ENCODE assay signal across 1 cellular context in the genomic region with DNA sequence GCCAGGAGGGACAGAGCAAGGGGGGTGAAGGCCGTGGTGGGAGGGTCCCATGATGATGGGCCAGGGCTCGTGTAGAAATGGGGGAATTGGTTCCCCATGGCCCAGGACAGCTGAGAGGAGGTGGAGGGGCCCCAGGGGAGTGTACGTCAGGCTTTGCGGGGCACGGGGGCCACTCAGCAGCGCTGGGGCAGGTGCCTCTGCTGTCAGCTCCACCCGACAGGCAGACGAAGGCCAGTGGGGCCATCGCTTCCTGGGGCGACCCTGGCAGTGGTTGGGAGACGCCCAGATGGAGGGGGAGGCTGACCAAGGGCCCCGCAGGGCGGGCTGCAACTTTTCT.
TF ChIP-seq lines count a peak whose summit lies in the region.

No MANE protein-coding gene starts in this region.

TF ChIP-seq in IMR-90, 13 proteins besides CTCF, POLR2A, EP300 and RAD21:
- TF ChIP-seq CHD1 (IDR thresholded peaks at IDR 0.05; ENCODE audit: low read depth, low read length) (no peak), MAFK (IDR thresholded peaks at IDR 0.05; ENCODE audit: low read depth, low read length) (no peak), CEBPB (IDR thresholded peaks at IDR 0.05; ENCODE audit: low read depth, low read length) (no peak), SMC3 (IDR thresholded peaks at IDR 0.05; ENCODE audit: low read depth, low read length) (no peak), BHLHE40 (IDR thresholded peaks at IDR 0.05; ENCODE audit: low read depth, low read length) (no peak), FOS (IDR thresholded peaks at IDR 0.05; ENCODE audit: low read depth, low read length) (no peak), MAZ (IDR thresholded peaks at IDR 0.05; ENCODE audit: borderline replicate concordance, low read depth, low read length) (no peak), MXI1 (IDR thresholded peaks at IDR 0.05; ENCODE audit: borderline replicate concordance, low read depth, low read length) (no peak), NFE2L2 (IDR thresholded peaks at IDR 0.05; ENCODE audit: low read depth, low read length) (no peak), RCOR1 (IDR thresholded peaks at IDR 0.05; ENCODE audit: insufficient replicate concordance, low read length) (no peak), RFX5 (IDR thresholded peaks at IDR 0.05; ENCODE audit: low read depth, low read length) (no peak)
- TF ChIP-seq, protein P1, sequence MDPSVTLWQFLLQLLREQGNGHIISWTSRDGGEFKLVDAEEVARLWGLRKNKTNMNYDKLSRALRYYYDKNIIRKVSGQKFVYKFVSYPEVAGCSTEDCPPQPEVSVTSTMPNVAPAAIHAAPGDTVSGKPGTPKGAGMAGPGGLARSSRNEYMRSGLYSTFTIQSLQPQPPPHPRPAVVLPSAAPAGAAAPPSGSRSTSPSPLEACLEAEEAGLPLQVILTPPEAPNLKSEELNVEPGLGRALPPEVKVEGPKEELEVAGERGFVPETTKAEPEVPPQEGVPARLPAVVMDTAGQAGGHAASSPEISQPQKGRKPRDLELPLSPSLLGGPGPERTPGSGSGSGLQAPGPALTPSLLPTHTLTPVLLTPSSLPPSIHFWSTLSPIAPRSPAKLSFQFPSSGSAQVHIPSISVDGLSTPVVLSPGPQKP (IDR thresholded peaks at IDR 0.05; ENCODE audit: borderline replicate concordance, low read depth, low read length): no peak
- TF ChIP-seq, protein P2, sequence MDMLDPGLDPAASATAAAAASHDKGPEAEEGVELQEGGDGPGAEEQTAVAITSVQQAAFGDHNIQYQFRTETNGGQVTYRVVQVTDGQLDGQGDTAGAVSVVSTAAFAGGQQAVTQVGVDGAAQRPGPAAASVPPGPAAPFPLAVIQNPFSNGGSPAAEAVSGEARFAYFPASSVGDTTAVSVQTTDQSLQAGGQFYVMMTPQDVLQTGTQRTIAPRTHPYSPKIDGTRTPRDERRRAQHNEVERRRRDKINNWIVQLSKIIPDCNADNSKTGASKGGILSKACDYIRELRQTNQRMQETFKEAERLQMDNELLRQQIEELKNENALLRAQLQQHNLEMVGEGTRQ (IDR thresholded peaks at IDR 0.05; ENCODE audit: low read depth, low read length): no peak
